9 cellular contexts compared by ENCODE assay signal in genomic region chr11:35785287-35786167, GRCh38.
DNase-seq lines count a peak whose midpoint lies in the region; ATAC-seq and TF ChIP-seq lines count a peak whose summit lies in the region.
"Had no signal": no experiment of that assay in that cellular context is flagged by ENCODE, and none has a peak within 500 bp of the region (broad histone marks: within the 10 kb centered on the region; RNA-seq: fewer than 3 reads in every experiment).

No MANE protein-coding gene starts in this region.

- H3K4me1 ChIP-seq in esophagus squamous epithelium = peaks cover 5 to 43% (median 12%) of the 10 kb centered on the region in 3 donors

- no peaks in the 10 kb centered on the region for H3K9me3 ChIP-seq in esophagus squamous epithelium

- peak; percentile 21 for DNase-seq in HPDE6-E6E7 (ENCODE audit: extremely low spot score)
- peak; percentile 40 for DNase-seq in fibroblast of the aortic adventitia (ENCODE audit: low read depth)
- no peak for DNase-seq in esophagus squamous epithelium (lab: John Stamatoyannopoulos, UW)
- no peak for DNase-seq in HT-29 (ENCODE audit: low spot score)
- no peak for DNase-seq in Right ventricle myocardium inferior (ENCODE audit: missing footprints)
- DNase-seq in globus pallidus (ENCODE audit: low spot score) = no peak
- DNase-seq: HFFc6 had no signal

- no peaks in the 10 kb centered on the region for H3K27me3 ChIP-seq in esophagus squamous epithelium

- peak; percentile 39 for ATAC-seq in GM18499 (IDR thresholded peaks at IDR 0.05; ENCODE audit: insufficient read depth, unreplicated experiment)
- ATAC-seq in GM21737 (IDR thresholded peaks at IDR 0.05; ENCODE audit: unreplicated experiment) = peak; percentile 46
- ATAC-seq in Right ventricle myocardium inferior = no peak

- H3K36me3 ChIP-seq in esophagus squamous epithelium = peaks cover 0 to 4% (median 0%) of the 10 kb centered on the region in 3 donors

- TF ChIP-seq POLR2A in esophagus squamous epithelium (IDR thresholded peaks at IDR 0.05) = no peak

- H3K4me3 ChIP-seq in fibroblast of the aortic adventitia (ENCODE audit: low read depth, low read length) = no peak overlapping the region
- H3K4me3 ChIP-seq in esophagus squamous epithelium = no peak overlapping the region

- H3K27ac ChIP-seq in esophagus squamous epithelium = no peak overlapping the region

- TF ChIP-seq CTCF in fibroblast of the aortic adventitia (IDR thresholded peaks at IDR 0.05; ENCODE audit: insufficient read depth, low read length) (no peak), esophagus squamous epithelium (IDR thresholded peaks at IDR 0.05) (no peak)

- whole genome bisulfite sequencing in esophagus squamous epithelium, 2 donors = 45 to 52% methylated on average over 3 to 4 of the region's 4 CpGs

- intact Hi-C loops in esophagus squamous epithelium (cut with DNase I) = no loop called here
- intact Hi-C loops in Right ventricle myocardium inferior (cut with DNase I) = no loop called here

Comparison
In these comparisons a context has a peak if more than half of its experiments do, and no peak if none do; other contexts are left out.
1. DNase-seq: peak in HPDE6-E6E7 (single experiment) and fibroblast of the aortic adventitia (single experiment); none in esophagus squamous epithelium (single experiment), HT-29 (single experiment), Right ventricle myocardium inferior (single experiment) and globus pallidus (single experiment).